Comparison of ENCODE assay signal across 8 cellular contexts in the genomic region with DNA sequence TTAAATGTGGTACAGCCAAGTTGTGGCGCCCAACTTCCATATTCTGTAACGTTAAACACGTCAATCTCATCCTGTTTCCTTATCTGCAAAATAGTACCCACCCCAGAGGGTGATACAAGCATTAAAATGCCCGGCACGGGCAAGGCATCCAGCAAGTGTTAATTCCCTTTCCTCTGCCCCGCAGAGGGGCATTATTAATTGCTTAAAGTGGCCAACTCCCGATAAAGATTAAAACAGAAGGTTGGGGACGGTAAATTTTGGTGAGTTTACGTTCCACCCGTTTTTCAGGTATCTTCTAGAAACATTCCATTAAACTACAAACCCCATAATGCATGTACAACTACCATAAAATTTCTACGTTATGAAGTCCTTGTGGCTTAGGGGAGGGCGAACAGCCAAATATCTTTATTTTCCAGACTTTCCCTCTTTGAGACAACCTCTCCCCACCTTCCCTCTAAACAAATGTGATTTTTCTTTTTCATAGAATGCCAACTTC. TPM values are rescaled to one million over a fixed set of nuclear protein-coding genes. Genes with fewer than 3 reads are reported as not detected.
DNase-seq lines count a peak whose midpoint lies in the region; ATAC-seq and TF ChIP-seq lines count a peak whose summit lies in the region.

No MANE protein-coding gene starts in this region.

- no peaks in the 10 kb centered on the region for H3K27me3 Mint-ChIP-seq in Calu3 (ENCODE audit: unreplicated experiment)

- CTCF ChIA-PET in Calu3 (lab: Charles Lee) = no interaction called here

- H3K4me1 Mint-ChIP-seq in Calu3 (ENCODE audit: low read depth, unreplicated experiment) = peaks cover 8% of the 10 kb centered on the region

- H3K36me3 Mint-ChIP-seq in Calu3 (ENCODE audit: insufficient read depth, unreplicated experiment) = peaks cover 61% of the 10 kb centered on the region

- peak overlapping the region; percentile 100 for H3K4me3 Mint-ChIP-seq in Calu3 (ENCODE audit: low read depth, unreplicated experiment)

- ATAC-seq in HG03025 (IDR thresholded peaks at IDR 0.05; ENCODE audit: low FRiP score, unreplicated experiment) = no peak

- peak overlapping the region; percentile 100 for H3K27ac Mint-ChIP-seq in Calu3 (ENCODE audit: unreplicated experiment)

- H3K9me3 Mint-ChIP-seq in Calu3 (ENCODE audit: low read depth, unreplicated experiment) = no peaks in the 10 kb centered on the region

- TF ChIP-seq CTCF in Calu3 (IDR thresholded peaks at IDR 0.05; ENCODE audit: unreplicated experiment) (no peak), foreskin fibroblast (IDR thresholded peaks at IDR 0.05; ENCODE audit: low read depth, low read length) (no peak)

- H3K4me3 ChIP-seq in Jurkat, Clone E6-1 (ENCODE audit: low read length) = peak overlapping the region; percentile 90
- H3K4me3 ChIP-seq in foreskin fibroblast (ENCODE audit: low read depth in 1 of 2, low read length in 2 of 2) = peak overlapping the region; percentile 92 to 95

- intact Hi-C loops in Calu3 (cut with micrococcal nuclease; ENCODE audit: unreplicated experiment) = no loop called here

- TSS peak; percentile 89 for BruUV-seq in Calu3 (replicated peaks; lab: Mats Ljungman, UMichigan)

- DNase-seq in Calu3 (peak; percentile 18), foreskin fibroblast (peak in 1 of 2 donors; percentile 45), putamen (ENCODE audit: low spot score) (peak; percentile 10), COR-L47 (lab: John Stamatoyannopoulos, UW) (no peak), NCI-H345 treated with DMSO at 0.1 percent for 48 hours (lab: John Stamatoyannopoulos, UW; ENCODE audit: unreplicated experiment) (no peak)
- DNase-seq in Jurkat, Clone E6-1 (ENCODE audit: low read depth, low spot score) = no peak
- DNase-seq in activated T-cell treated with anti-CD3 and anti-CD28 coated beads, Interleukin-2, amount 50 U/mL, for 1 hour = peak; percentile 47

RNA-seq across cellular contexts. Expression of a gene that starts 1.3 kb away (rescaled TPM):
- 105 and 107 TPM in 2 replicates for total RNA-seq in Calu3 (2022)
- 53.3 TPM for polyA plus RNA-seq in Jurkat, Clone E6-1 (2012; ENCODE audit: insufficient read depth, insufficient read length)

Comparison
In these comparisons a context has a peak if more than half of its experiments do, and no peak if none do; other contexts are left out.
1. DNase-seq: peak in Calu3 (single experiment), activated T-cell treated with anti-CD3 and anti-CD28 coated beads, Interleukin-2, amount 50 U/mL, for 1 hour (single experiment) and putamen (single experiment); none in Jurkat, Clone E6-1 (single experiment), COR-L47 (single experiment) and NCI-H345 treated with DMSO at 0.1 percent for 48 hours (single experiment).